In genomic region chr16:58057126-58057525, GRCh38 we compare ENCODE assay signal across 29 cellular contexts.
"Had no signal": no experiment of that assay in that cellular context is flagged by ENCODE, and none has a peak within 500 bp of the region (broad histone marks: within the 10 kb centered on the region; RNA-seq: fewer than 3 reads in every experiment).

No MANE protein-coding gene starts in this region.

- H3K27me3 Mint-ChIP-seq: activated CD4-positive, alpha-beta T cell treated with anti-CD3 and anti-CD28 coated beads, Interleukin-2, amount 10 ng/mL, durations not matched to agents 24 days and 14 days; activated CD8-positive, alpha-beta T cell treated with anti-CD3 and anti-CD28 coated beads for 36 hours had no signal

- H3K4me1 ChIP-seq: adrenal gland, breast epithelium, SJSA1 had no signal

- FAIRE-seq: astrocyte, K562, TTC549 had no signal

- H3K9me3 Mint-ChIP-seq: activated CD4-positive, alpha-beta T cell treated with anti-CD3 and anti-CD28 coated beads, Interleukin-2, amount 10 ng/mL, durations not matched to agents 24 days and 14 days; activated CD8-positive, alpha-beta T cell treated with anti-CD3 and anti-CD28 coated beads for 36 hours; activated naive CD4-positive, alpha-beta T cell treated with anti-CD3 and anti-CD28 coated beads for 36 hours; activated naive CD4-positive, alpha-beta T cell treated with anti-CD3 and anti-CD28 coated beads, Interleukin-2, amount 50 U/mL, for 72 hours; activated T-cell treated with anti-CD3 and anti-CD28 coated beads, Interleukin-2, amount 50 U/mL, for 24 hours; activated T-helper 2 cell treated with anti-CD3 and anti-CD28 coated beads, Interferon-gamma antibody, Interleukin-2, Interleukin-4, amounts not matched to agents 10 μg/mL and 5 μg/mL and 100 μg/mL, durations not matched to agents 14 hours and 24 hours and 36 hours; T-helper 2 cell treated with Interferon-gamma antibody and Interleukin-4, amounts not matched to agents 5 μg/mL and 100 μg/mL, for 36 hours had no signal

- H3K27ac ChIP-seq: adrenal gland, body of pancreas, breast epithelium, SJSA1 had no signal

- H3K9me3 ChIP-seq: adrenal gland, body of pancreas, breast epithelium, SJSA1 had no signal

- H3K4me3 ChIP-seq: adrenal gland, body of pancreas, breast epithelium, K562, SJSA1 had no signal

- H3K36me3 Mint-ChIP-seq: activated naive CD4-positive, alpha-beta T cell treated with anti-CD3 and anti-CD28 coated beads, Interleukin-2, amount 50 U/mL, for 72 hours had no signal

- DNase-seq: activated CD4-positive, alpha-beta T cell treated with anti-CD3 and anti-CD28 coated beads, Interleukin-2, amount 10 ng/mL, durations not matched to agents 24 days and 14 days; activated CD4-positive, alpha-beta T cell treated with anti-CD3 and anti-CD28 coated beads, Interleukin-2, amount 50 U/mL, for 4 hours; activated CD8-positive, alpha-beta T cell treated with anti-CD3 and anti-CD28 coated beads for 36 hours; activated gamma-delta T cell treated with Interleukin-2 at 50 U/mL for 16 hours; activated naive CD4-positive, alpha-beta T cell treated with anti-CD3 and anti-CD28 coated beads for 36 hours; activated T-cell treated with anti-CD3 and anti-CD28 coated beads, Interleukin-2, amount 50 U/mL, for 24 hours; adrenal gland; body of pancreas; NCI-H1092 treated with DMSO at 0.1 percent for 48 hours; NCI-H146; NCI-H187; NCI-H2029 treated with DMSO at 0.1 percent for 48 hours; NCI-H2107; NCI-H2171; NCI-H446; NCI-H510A treated with DMSO at 0.1 percent for 48 hours; NCI-H526 treated with DMSO at 0.1 percent for 48 hours; NCI-H82; RPMI8226; SHP77 treated with DMSO at 0.1 percent for 48 hours had no signal

- H3K4me3 Mint-ChIP-seq: activated CD4-positive, alpha-beta T cell treated with anti-CD3 and anti-CD28 coated beads, Interleukin-2, amount 10 ng/mL, durations not matched to agents 24 days and 14 days; activated CD8-positive, alpha-beta T cell treated with anti-CD3 and anti-CD28 coated beads for 36 hours; activated naive CD4-positive, alpha-beta T cell treated with anti-CD3 and anti-CD28 coated beads for 36 hours; activated T-cell treated with anti-CD3 and anti-CD28 coated beads, Interleukin-2, amount 50 U/mL, for 24 hours; T-helper 2 cell treated with Interferon-gamma antibody and Interleukin-4, amounts not matched to agents 5 μg/mL and 100 μg/mL, for 36 hours had no signal

- H3K27ac Mint-ChIP-seq: activated CD4-positive, alpha-beta T cell treated with anti-CD3 and anti-CD28 coated beads, Interleukin-2, amount 10 ng/mL, durations not matched to agents 24 days and 14 days; activated CD8-positive, alpha-beta T cell treated with anti-CD3 and anti-CD28 coated beads for 36 hours; activated naive CD4-positive, alpha-beta T cell treated with anti-CD3 and anti-CD28 coated beads for 36 hours; activated naive CD4-positive, alpha-beta T cell treated with anti-CD3 and anti-CD28 coated beads, Interleukin-2, amount 50 U/mL, for 72 hours; activated T-cell treated with anti-CD3 and anti-CD28 coated beads, Interleukin-2, amount 50 U/mL, for 24 hours; activated T-helper 2 cell treated with anti-CD3 and anti-CD28 coated beads, Interferon-gamma antibody, Interleukin-2, Interleukin-4, amounts not matched to agents 10 μg/mL and 5 μg/mL and 100 μg/mL, durations not matched to agents 14 hours and 24 hours and 36 hours; T-helper 2 cell treated with Interferon-gamma antibody and Interleukin-4, amounts not matched to agents 5 μg/mL and 100 μg/mL, for 36 hours had no signal

- H3K27me3 ChIP-seq: adrenal gland, body of pancreas, breast epithelium, SJSA1 had no signal

- H3K36me3 ChIP-seq: adrenal gland, breast epithelium, SJSA1 had no signal

- ATAC-seq: activated CD8-positive, alpha-beta T cell treated with anti-CD3 and anti-CD28 coated beads for 36 hours; activated naive CD4-positive, alpha-beta T cell treated with anti-CD3 and anti-CD28 coated beads, Interleukin-2, amount 50 U/mL, for 72 hours; body of pancreas; K562; Panc1 had no signal
